ENCODE assay signal across 1 cellular context in genomic region chr5:168434746-168435321, GRCh38.
TF ChIP-seq lines count a peak whose summit lies in the region.

No MANE protein-coding gene starts in this region.

TF ChIP-seq in IMR-90, 13 proteins besides CTCF, POLR2A, EP300 and RAD21:
- TF ChIP-seq MAZ (IDR thresholded peaks at IDR 0.05; ENCODE audit: borderline replicate concordance, low read depth, low read length) = peak; percentile 51; the same call in 1 of the 2 replicates
- no peak for TF ChIP-seq CHD1 (IDR thresholded peaks at IDR 0.05; ENCODE audit: low read depth, low read length)
- TF ChIP-seq MXI1 (IDR thresholded peaks at IDR 0.05; ENCODE audit: borderline replicate concordance, low read depth, low read length) = peak; percentile 27; the same call in 1 of the 2 replicates
TF ChIP-seq in IMR-90: peak in this region for 2.
